ENCODE assay signal across 16 cellular contexts in the genomic region with DNA sequence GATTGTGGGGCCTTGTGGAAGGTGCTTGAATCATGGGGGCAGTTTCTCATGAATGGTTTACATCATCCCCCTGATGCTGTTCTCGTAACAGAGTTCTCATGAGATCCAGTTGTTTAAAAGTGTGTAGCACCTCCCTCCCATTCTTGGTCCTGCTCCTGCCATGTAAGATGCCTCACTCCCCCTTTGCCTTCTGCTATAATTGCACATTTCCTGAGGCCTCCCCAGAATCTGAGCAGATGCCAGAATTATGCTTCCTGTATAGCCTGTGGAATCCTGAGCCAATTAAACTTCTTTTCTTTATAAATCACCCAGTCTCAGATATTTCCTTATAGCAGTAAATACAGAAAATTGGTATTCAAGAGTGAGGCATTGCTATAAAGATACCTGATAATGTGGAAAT. TPM values are rescaled to one million over a fixed set of nuclear protein-coding genes. Genes with fewer than 3 reads are reported as not detected.
DNase-seq lines count a peak whose midpoint lies in the region; ATAC-seq and TF ChIP-seq lines count a peak whose summit lies in the region.
"Had no signal": no experiment of that assay in that cellular context is flagged by ENCODE, and none has a peak within 500 bp of the region (broad histone marks: within the 10 kb centered on the region; RNA-seq: fewer than 3 reads in every experiment).

No MANE protein-coding gene starts in this region.

- POLR2A ChIA-PET in A673 (lab: Charles Lee; ENCODE audit: low non-redundant PET) (no interaction called here), Caco-2 (lab: Charles Lee) (no interaction called here)

- H3K27ac ChIP-seq in A673 (ENCODE audit: low read depth, low read length, poor library complexity, severe bottlenecking) (peak overlapping the region; percentile 73), thyroid gland (no peak overlapping the region)
- H3K27ac ChIP-seq: BLaER1 treated with 17β-estradiol and CSF1 and Interleukin-3, amounts not matched to agents 10 nM and 100 nM; HL-60 had no signal

- H3K4me1 Mint-ChIP-seq in Caco-2 (ENCODE audit: low read depth, unreplicated experiment) = peaks cover 6% of the 10 kb centered on the region

- no peaks in the 10 kb centered on the region for H3K36me3 ChIP-seq in A673 (ENCODE audit: insufficient read depth, low read length, poor library complexity, severe bottlenecking)
- H3K36me3 ChIP-seq in thyroid gland = no peaks in the 10 kb centered on the region
- no peaks in the 10 kb centered on the region for H3K36me3 ChIP-seq in Caco-2 (ENCODE audit: control insufficient read depth, insufficient read depth, low read length)
- H3K36me3 ChIP-seq: BLaER1 treated with 17β-estradiol and CSF1 and Interleukin-3, amounts not matched to agents 10 nM and 100 nM; HAP-1 had no signal

- TF ChIP-seq POLR2A in thyroid gland (IDR thresholded peaks at IDR 0.05) = no peak

- DNase-seq in A673 (ENCODE audit: low spot score) = peak; percentile 98
- DNase-seq in KBM-7 = peak; percentile 29
- DNase-seq in cardiac fibroblast (ENCODE audit: low read depth in 2 of 2) = peak; percentile 7 to 57
- peak; percentile 45 for DNase-seq in fibroblast of pulmonary artery (ENCODE audit: low read depth)
- DNase-seq in thyroid gland = no peak
- no peak for DNase-seq in Caco-2
- DNase-seq: 8988T; ACHN; CD4-positive, alpha-beta T cell; DMS79; EL; GOT3 had no signal

- in situ Hi-C loops in KBM-7 (cut with MboI; ENCODE audit: low pct_unique_long_range_greater_than_20kb, low sequenced_read_pairs) = no loop called here

- H3K4me1 ChIP-seq in A673 (ENCODE audit: insufficient read depth, low read length, poor library complexity, severe bottlenecking) (peaks cover 28% of the 10 kb centered on the region), thyroid gland (no peaks in the 10 kb centered on the region), Caco-2 (peaks cover 10% of the 10 kb centered on the region)
- H3K4me1 ChIP-seq: BLaER1 treated with 17β-estradiol and CSF1 and Interleukin-3, amounts not matched to agents 10 nM and 100 nM; HAP-1 had no signal

- no peaks in the 10 kb centered on the region for H3K36me3 Mint-ChIP-seq in Caco-2 (ENCODE audit: insufficient read depth, unreplicated experiment)

- CTCF ChIA-PET in A673 (lab: Charles Lee) (no interaction called here), Caco-2 (lab: Charles Lee) (no interaction called here)

- peaks cover 4% of the 10 kb centered on the region for H3K9me3 ChIP-seq in A673 (ENCODE audit: low read depth, low read length, poor library complexity, severe bottlenecking)
- no peaks in the 10 kb centered on the region for H3K9me3 ChIP-seq in thyroid gland
- no peaks in the 10 kb centered on the region; the same call in 1 of the 2 replicates for H3K9me3 ChIP-seq in Caco-2
- H3K9me3 ChIP-seq: BLaER1 treated with 17β-estradiol and CSF1 and Interleukin-3, amounts not matched to agents 10 nM and 100 nM had no signal

- H3K4me3 Mint-ChIP-seq in Caco-2 (ENCODE audit: unreplicated experiment) = no peak overlapping the region
- H3K4me3 Mint-ChIP-seq: CD4-positive, alpha-beta T cell had no signal

- no peaks in the 10 kb centered on the region for H3K9me3 Mint-ChIP-seq in Caco-2 (ENCODE audit: unreplicated experiment)
- H3K9me3 Mint-ChIP-seq: CD4-positive, alpha-beta T cell had no signal

- WGBS in thyroid gland, 2 donors = 95 to 100% methylated on average over 1 of the region's 1 CpG

- TF ChIP-seq CTCF in A673 (conservative IDR thresholded peaks at IDR 0.05; ENCODE audit: low read depth, low read length) (no peak), cardiac fibroblast (IDR thresholded peaks at IDR 0.05; ENCODE audit: low read depth, low read length) (no peak), fibroblast of pulmonary artery (IDR thresholded peaks at IDR 0.05; ENCODE audit: low read length, missing control alignments) (no peak), thyroid gland (IDR thresholded peaks at IDR 0.05) (no peak), Caco-2 (IDR thresholded peaks at IDR 0.05; ENCODE audit: insufficient read depth in 1 of 2, low read depth in 1 of 2, low read length in 1 of 2, severe bottlenecking in 1 of 2, unreplicated experiment in 1 of 2) (no peak)

- no peak overlapping the region for H3K27ac Mint-ChIP-seq in Caco-2 (ENCODE audit: unreplicated experiment)
- H3K27ac Mint-ChIP-seq: CD4-positive, alpha-beta T cell had no signal

- H3K27me3 ChIP-seq in A673 (replicated peaks; ENCODE audit: insufficient read depth, low read depth, low read length, poor library complexity) = no peaks in the 10 kb centered on the region
- no peaks in the 10 kb centered on the region for H3K27me3 ChIP-seq in thyroid gland
- H3K27me3 ChIP-seq in Caco-2 (replicated peaks; ENCODE audit: control insufficient read depth, insufficient read depth, low read length) = no peaks in the 10 kb centered on the region
- H3K27me3 ChIP-seq: BLaER1 treated with 17β-estradiol and CSF1 and Interleukin-3, amounts not matched to agents 10 nM and 100 nM had no signal

- BruUV-seq in A673 (replicated peaks; lab: Mats Ljungman, UMichigan) (no TSS peak), Caco-2 (replicated peaks; lab: Mats Ljungman, UMichigan) (no TSS peak)

- no peaks in the 10 kb centered on the region for H3K27me3 Mint-ChIP-seq in Caco-2 (ENCODE audit: insufficient read depth, unreplicated experiment)
- H3K27me3 Mint-ChIP-seq: CD4-positive, alpha-beta T cell had no signal

- intact Hi-C loops in A673 (cut with micrococcal nuclease; ENCODE audit: unreplicated experiment) = loop anchor here (5.0 kb wide), 1 partner anchor 423 kb away; no protein-coding TSS in a partner anchor
- intact Hi-C loops in thyroid gland (cut with DNase I) = no loop called here
- intact Hi-C loops in Caco-2 (cut with micrococcal nuclease; ENCODE audit: unreplicated experiment) = no loop called here

- no peak for ATAC-seq in GM21360 (IDR thresholded peaks at IDR 0.05; ENCODE audit: unreplicated experiment)

- H3K4me3 ChIP-seq in A673 (ENCODE audit: low read depth, low read length, poor library complexity, severe bottlenecking) = no peak overlapping the region
- H3K4me3 ChIP-seq in cardiac fibroblast (replicated peaks in 1 of 2; ENCODE audit: low read depth in 2 of 2, low read length in 2 of 2) = no peak overlapping the region
- no peak overlapping the region for H3K4me3 ChIP-seq in fibroblast of pulmonary artery (replicated peaks; ENCODE audit: low read depth, low read length)
- no peak overlapping the region for H3K4me3 ChIP-seq in thyroid gland (replicated peaks in 1 of 3)
- no peak overlapping the region for H3K4me3 ChIP-seq in Caco-2 (ENCODE audit: low read depth, low read length)
- H3K4me3 ChIP-seq: BLaER1 treated with 17β-estradiol and CSF1 and Interleukin-3, amounts not matched to agents 10 nM and 100 nM; HAP-1 had no signal

RNA-seq across cellular contexts. Expression of a gene that starts 15.6 kb away (rescaled TPM):
- total RNA-seq in A673 (2021) (63.4 and 69.6 TPM in 2 replicates), thyroid gland (10 to 100 TPM; 23.0 to 75.2 (median 35.3) TPM), Caco-2 (2022) (50.2 and 57.7 TPM in 2 replicates)

Comparison
In these comparisons a context has a peak if more than half of its experiments do, and no peak if none do; other contexts are left out.
1. DNase-seq: peak in A673 (single experiment), KBM-7 (single experiment), cardiac fibroblast (2 of 2) and fibroblast of pulmonary artery (single experiment); none in thyroid gland (0 of 2) and Caco-2 (0 of 2).